1 cellular context compared by ENCODE assay signal in genomic region chr17:36204724-36205500, GRCh38.
TF ChIP-seq lines count a peak whose summit lies in the region.

No MANE protein-coding gene starts in this region.

TF ChIP-seq in GM23338, 12 proteins besides CTCF, POLR2A, EP300 and RAD21 (continued from another document):
- TF ChIP-seq ZNF462 (CRISPR knock-in tag; IDR thresholded peaks at IDR 0.05) (no peak), ETS1 (IDR thresholded peaks at IDR 0.05) (no peak), CREB1 (CRISPR knock-in tag; IDR thresholded peaks at IDR 0.05; ENCODE audit: low read depth) (no peak)
